In the genomic region with DNA sequence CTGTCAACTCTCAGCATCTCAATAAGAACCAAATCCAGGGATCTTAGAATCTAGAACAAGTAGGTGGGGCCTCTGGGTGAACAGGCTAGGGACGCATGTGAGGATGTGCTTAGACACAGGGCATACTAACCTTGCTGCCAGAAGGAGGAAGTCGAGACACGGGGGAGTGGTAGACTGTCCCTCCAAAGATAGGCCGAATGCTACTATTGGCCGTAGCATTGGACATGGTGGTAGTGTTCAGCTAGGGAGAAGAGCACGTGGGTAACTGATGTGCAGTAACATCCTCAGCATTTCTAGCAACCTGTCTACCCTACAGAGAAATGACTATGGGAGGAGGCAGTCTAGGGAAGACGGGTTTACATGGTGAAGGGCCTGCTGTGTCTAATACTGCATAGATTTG, we compare ENCODE assay signal across 1 cellular context.
TF ChIP-seq lines count a peak whose summit lies in the region.

No MANE protein-coding gene starts in this region.

TF ChIP-seq in K562, 482 proteins besides CTCF, POLR2A, EP300 and RAD21 (continued from another document):
- TF ChIP-seq, protein P1, sequence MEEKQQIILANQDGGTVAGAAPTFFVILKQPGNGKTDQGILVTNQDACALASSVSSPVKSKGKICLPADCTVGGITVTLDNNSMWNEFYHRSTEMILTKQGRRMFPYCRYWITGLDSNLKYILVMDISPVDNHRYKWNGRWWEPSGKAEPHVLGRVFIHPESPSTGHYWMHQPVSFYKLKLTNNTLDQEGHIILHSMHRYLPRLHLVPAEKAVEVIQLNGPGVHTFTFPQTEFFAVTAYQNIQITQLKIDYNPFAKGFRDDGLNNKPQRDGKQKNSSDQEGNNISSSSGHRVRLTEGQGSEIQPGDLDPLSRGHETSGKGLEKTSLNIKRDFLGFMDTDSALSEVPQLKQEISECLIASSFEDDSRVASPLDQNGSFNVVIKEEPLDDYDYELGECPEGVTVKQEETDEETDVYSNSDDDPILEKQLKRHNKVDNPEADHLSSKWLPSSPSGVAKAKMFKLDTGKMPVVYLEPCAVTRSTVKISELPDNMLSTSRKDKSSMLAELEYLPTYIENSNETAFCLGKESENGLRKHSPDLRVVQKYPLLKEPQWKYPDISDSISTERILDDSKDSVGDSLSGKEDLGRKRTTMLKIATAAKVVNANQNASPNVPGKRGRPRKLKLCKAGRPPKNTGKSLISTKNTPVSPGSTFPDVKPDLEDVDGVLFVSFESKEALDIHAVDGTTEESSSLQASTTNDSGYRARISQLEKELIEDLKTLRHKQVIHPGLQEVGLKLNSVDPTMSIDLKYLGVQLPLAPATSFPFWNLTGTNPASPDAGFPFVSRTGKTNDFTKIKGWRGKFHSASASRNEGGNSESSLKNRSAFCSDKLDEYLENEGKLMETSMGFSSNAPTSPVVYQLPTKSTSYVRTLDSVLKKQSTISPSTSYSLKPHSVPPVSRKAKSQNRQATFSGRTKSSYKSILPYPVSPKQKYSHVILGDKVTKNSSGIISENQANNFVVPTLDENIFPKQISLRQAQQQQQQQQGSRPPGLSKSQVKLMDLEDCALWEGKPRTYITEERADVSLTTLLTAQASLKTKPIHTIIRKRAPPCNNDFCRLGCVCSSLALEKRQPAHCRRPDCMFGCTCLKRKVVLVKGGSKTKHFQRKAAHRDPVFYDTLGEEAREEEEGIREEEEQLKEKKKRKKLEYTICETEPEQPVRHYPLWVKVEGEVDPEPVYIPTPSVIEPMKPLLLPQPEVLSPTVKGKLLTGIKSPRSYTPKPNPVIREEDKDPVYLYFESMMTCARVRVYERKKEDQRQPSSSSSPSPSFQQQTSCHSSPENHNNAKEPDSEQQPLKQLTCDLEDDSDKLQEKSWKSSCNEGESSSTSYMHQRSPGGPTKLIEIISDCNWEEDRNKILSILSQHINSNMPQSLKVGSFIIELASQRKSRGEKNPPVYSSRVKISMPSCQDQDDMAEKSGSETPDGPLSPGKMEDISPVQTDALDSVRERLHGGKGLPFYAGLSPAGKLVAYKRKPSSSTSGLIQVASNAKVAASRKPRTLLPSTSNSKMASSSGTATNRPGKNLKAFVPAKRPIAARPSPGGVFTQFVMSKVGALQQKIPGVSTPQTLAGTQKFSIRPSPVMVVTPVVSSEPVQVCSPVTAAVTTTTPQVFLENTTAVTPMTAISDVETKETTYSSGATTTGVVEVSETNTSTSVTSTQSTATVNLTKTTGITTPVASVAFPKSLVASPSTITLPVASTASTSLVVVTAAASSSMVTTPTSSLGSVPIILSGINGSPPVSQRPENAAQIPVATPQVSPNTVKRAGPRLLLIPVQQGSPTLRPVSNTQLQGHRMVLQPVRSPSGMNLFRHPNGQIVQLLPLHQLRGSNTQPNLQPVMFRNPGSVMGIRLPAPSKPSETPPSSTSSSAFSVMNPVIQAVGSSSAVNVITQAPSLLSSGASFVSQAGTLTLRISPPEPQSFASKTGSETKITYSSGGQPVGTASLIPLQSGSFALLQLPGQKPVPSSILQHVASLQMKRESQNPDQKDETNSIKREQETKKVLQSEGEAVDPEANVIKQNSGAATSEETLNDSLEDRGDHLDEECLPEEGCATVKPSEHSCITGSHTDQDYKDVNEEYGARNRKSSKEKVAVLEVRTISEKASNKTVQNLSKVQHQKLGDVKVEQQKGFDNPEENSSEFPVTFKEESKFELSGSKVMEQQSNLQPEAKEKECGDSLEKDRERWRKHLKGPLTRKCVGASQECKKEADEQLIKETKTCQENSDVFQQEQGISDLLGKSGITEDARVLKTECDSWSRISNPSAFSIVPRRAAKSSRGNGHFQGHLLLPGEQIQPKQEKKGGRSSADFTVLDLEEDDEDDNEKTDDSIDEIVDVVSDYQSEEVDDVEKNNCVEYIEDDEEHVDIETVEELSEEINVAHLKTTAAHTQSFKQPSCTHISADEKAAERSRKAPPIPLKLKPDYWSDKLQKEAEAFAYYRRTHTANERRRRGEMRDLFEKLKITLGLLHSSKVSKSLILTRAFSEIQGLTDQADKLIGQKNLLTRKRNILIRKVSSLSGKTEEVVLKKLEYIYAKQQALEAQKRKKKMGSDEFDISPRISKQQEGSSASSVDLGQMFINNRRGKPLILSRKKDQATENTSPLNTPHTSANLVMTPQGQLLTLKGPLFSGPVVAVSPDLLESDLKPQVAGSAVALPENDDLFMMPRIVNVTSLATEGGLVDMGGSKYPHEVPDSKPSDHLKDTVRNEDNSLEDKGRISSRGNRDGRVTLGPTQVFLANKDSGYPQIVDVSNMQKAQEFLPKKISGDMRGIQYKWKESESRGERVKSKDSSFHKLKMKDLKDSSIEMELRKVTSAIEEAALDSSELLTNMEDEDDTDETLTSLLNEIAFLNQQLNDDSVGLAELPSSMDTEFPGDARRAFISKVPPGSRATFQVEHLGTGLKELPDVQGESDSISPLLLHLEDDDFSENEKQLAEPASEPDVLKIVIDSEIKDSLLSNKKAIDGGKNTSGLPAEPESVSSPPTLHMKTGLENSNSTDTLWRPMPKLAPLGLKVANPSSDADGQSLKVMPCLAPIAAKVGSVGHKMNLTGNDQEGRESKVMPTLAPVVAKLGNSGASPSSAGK (IDR thresholded peaks at IDR 0.05), result no peak
- TF ChIP-seq, protein P2, sequence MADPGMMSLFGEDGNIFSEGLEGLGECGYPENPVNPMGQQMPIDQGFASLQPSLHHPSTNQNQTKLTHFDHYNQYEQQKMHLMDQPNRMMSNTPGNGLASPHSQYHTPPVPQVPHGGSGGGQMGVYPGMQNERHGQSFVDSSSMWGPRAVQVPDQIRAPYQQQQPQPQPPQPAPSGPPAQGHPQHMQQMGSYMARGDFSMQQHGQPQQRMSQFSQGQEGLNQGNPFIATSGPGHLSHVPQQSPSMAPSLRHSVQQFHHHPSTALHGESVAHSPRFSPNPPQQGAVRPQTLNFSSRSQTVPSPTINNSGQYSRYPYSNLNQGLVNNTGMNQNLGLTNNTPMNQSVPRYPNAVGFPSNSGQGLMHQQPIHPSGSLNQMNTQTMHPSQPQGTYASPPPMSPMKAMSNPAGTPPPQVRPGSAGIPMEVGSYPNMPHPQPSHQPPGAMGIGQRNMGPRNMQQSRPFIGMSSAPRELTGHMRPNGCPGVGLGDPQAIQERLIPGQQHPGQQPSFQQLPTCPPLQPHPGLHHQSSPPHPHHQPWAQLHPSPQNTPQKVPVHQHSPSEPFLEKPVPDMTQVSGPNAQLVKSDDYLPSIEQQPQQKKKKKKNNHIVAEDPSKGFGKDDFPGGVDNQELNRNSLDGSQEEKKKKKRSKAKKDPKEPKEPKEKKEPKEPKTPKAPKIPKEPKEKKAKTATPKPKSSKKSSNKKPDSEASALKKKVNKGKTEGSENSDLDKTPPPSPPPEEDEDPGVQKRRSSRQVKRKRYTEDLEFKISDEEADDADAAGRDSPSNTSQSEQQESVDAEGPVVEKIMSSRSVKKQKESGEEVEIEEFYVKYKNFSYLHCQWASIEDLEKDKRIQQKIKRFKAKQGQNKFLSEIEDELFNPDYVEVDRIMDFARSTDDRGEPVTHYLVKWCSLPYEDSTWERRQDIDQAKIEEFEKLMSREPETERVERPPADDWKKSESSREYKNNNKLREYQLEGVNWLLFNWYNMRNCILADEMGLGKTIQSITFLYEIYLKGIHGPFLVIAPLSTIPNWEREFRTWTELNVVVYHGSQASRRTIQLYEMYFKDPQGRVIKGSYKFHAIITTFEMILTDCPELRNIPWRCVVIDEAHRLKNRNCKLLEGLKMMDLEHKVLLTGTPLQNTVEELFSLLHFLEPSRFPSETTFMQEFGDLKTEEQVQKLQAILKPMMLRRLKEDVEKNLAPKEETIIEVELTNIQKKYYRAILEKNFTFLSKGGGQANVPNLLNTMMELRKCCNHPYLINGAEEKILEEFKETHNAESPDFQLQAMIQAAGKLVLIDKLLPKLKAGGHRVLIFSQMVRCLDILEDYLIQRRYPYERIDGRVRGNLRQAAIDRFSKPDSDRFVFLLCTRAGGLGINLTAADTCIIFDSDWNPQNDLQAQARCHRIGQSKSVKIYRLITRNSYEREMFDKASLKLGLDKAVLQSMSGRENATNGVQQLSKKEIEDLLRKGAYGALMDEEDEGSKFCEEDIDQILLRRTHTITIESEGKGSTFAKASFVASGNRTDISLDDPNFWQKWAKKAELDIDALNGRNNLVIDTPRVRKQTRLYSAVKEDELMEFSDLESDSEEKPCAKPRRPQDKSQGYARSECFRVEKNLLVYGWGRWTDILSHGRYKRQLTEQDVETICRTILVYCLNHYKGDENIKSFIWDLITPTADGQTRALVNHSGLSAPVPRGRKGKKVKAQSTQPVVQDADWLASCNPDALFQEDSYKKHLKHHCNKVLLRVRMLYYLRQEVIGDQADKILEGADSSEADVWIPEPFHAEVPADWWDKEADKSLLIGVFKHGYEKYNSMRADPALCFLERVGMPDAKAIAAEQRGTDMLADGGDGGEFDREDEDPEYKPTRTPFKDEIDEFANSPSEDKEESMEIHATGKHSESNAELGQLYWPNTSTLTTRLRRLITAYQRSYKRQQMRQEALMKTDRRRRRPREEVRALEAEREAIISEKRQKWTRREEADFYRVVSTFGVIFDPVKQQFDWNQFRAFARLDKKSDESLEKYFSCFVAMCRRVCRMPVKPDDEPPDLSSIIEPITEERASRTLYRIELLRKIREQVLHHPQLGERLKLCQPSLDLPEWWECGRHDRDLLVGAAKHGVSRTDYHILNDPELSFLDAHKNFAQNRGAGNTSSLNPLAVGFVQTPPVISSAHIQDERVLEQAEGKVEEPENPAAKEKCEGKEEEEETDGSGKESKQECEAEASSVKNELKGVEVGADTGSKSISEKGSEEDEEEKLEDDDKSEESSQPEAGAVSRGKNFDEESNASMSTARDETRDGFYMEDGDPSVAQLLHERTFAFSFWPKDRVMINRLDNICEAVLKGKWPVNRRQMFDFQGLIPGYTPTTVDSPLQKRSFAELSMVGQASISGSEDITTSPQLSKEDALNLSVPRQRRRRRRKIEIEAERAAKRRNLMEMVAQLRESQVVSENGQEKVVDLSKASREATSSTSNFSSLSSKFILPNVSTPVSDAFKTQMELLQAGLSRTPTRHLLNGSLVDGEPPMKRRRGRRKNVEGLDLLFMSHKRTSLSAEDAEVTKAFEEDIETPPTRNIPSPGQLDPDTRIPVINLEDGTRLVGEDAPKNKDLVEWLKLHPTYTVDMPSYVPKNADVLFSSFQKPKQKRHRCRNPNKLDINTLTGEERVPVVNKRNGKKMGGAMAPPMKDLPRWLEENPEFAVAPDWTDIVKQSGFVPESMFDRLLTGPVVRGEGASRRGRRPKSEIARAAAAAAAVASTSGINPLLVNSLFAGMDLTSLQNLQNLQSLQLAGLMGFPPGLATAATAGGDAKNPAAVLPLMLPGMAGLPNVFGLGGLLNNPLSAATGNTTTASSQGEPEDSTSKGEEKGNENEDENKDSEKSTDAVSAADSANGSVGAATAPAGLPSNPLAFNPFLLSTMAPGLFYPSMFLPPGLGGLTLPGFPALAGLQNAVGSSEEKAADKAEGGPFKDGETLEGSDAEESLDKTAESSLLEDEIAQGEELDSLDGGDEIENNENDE (IDR thresholded peaks at IDR 0.05; ENCODE audit: low read depth, low read length), result no peak
